Comparison of ENCODE assay signal across 1 cellular context in genomic region chr6:27472182-27472616, GRCh38.
TF ChIP-seq lines count a peak whose summit lies in the region.

No MANE protein-coding gene starts in this region.

TF ChIP-seq in HEK293, 187 proteins besides CTCF, POLR2A, EP300 and RAD21 (continued from another document):
- TF ChIP-seq FEZF1 (tag by site-specific recombination; IDR thresholded peaks at IDR 0.05) = peak; percentile 82
